1 cellular context compared by ENCODE assay signal in genomic region chr6:13012977-13013680, GRCh38.
A peak's percentile ranks its signal among the peaks of the same experiment; 100 is the strongest.
TF ChIP-seq lines count a peak whose summit lies in the region.

No MANE protein-coding gene starts in this region.

TF ChIP-seq in HEK293, 187 proteins besides CTCF, POLR2A, EP300 and RAD21 (continued from another document and continues in another):
- TF ChIP-seq PRDM1 (tag by site-specific recombination; IDR thresholded peaks at IDR 0.05): peak; percentile 88
- peak; percentile 92 for TF ChIP-seq GFI1B (tag by site-specific recombination; IDR thresholded peaks at IDR 0.05)
- TF ChIP-seq ZSCAN30 (tag by site-specific recombination; IDR thresholded peaks at IDR 0.05): 0 out of 2 replicates have a peak, but pooled peaks have one; percentile 10
- peak; percentile 40; the same call in 1 of the 2 replicates for TF ChIP-seq SCRT1 (tag by site-specific recombination; IDR thresholded peaks at IDR 0.05; ENCODE audit: borderline replicate concordance)
- TF ChIP-seq ZNF624 (tag by site-specific recombination; IDR thresholded peaks at IDR 0.05): no peak
- TF ChIP-seq ZNF473 (tag by site-specific recombination; IDR thresholded peaks at IDR 0.05): no peak
- peak; percentile 19 for TF ChIP-seq ZBTB26 (tag by site-specific recombination; optimal IDR thresholded peaks at IDR 0.05)
- TF ChIP-seq ZNF311 (tag by site-specific recombination; IDR thresholded peaks at IDR 0.05; ENCODE audit: borderline replicate concordance): no peak
- no peak for TF ChIP-seq HOXC10 (CRISPR knock-in tag; IDR thresholded peaks at IDR 0.05)
- no peak for TF ChIP-seq TCF7L2 (IDR thresholded peaks at IDR 0.05; ENCODE audit: borderline replicate concordance, low read depth, low read length)
- no peak for TF ChIP-seq ZNF37A (tag by site-specific recombination; IDR thresholded peaks at IDR 0.05)
- peak; percentile 54 for TF ChIP-seq PRDM10 (tag by site-specific recombination; IDR thresholded peaks at IDR 0.05)
- peak; percentile 55 for TF ChIP-seq KLF9 (tag by site-specific recombination; IDR thresholded peaks at IDR 0.05; ENCODE audit: low read depth)
- peak; percentile 80 for TF ChIP-seq ZXDB (tag by site-specific recombination; IDR thresholded peaks at IDR 0.05)
- TF ChIP-seq KLF1 (tag by site-specific recombination; IDR thresholded peaks at IDR 0.05): no peak
- TF ChIP-seq ZNF391 (tag by site-specific recombination; IDR thresholded peaks at IDR 0.05; ENCODE audit: borderline replicate concordance, low read depth): no peak
- TF ChIP-seq WT1 (tag by site-specific recombination; IDR thresholded peaks at IDR 0.05): 0 out of 2 replicates have a peak, but pooled peaks have one; percentile 12
- TF ChIP-seq ZNF362 (tag by site-specific recombination; IDR thresholded peaks at IDR 0.05): no peak
- no peak for TF ChIP-seq ZNF133 (tag by site-specific recombination; IDR thresholded peaks at IDR 0.05)
- TF ChIP-seq ZNF239 (tag by site-specific recombination; IDR thresholded peaks at IDR 0.05): no peak
- no peak for TF ChIP-seq ZNF423 (tag by site-specific recombination; IDR thresholded peaks at IDR 0.05)
- no peak for TF ChIP-seq REST (tag by site-specific recombination; IDR thresholded peaks at IDR 0.05)
- TF ChIP-seq ZNF776 (tag by site-specific recombination; IDR thresholded peaks at IDR 0.05; ENCODE audit: borderline replicate concordance): no peak
- TF ChIP-seq ZNF658 (tag by site-specific recombination; IDR thresholded peaks at IDR 0.05): no peak
- peak; percentile 56 for TF ChIP-seq SP2 (tag by site-specific recombination; IDR thresholded peaks at IDR 0.05)
- no peak for TF ChIP-seq ZNF324 (tag by site-specific recombination; IDR thresholded peaks at IDR 0.05)
- no peak for TF ChIP-seq GLI2 (tag by site-specific recombination; IDR thresholded peaks at IDR 0.05; ENCODE audit: borderline replicate concordance, low read depth)
- no peak for TF ChIP-seq ZBTB17 (tag by site-specific recombination; IDR thresholded peaks at IDR 0.05)
- TF ChIP-seq ZNF18 (tag by site-specific recombination; IDR thresholded peaks at IDR 0.05): no peak
- no peak for TF ChIP-seq ZNF558 (tag by site-specific recombination; IDR thresholded peaks at IDR 0.05)
- TF ChIP-seq OVOL3 (tag by site-specific recombination; IDR thresholded peaks at IDR 0.05): no peak
- no peak for TF ChIP-seq ZNF529 (tag by site-specific recombination; IDR thresholded peaks at IDR 0.05; ENCODE audit: insufficient replicate concordance)
- TF ChIP-seq ZNF280C (tag by site-specific recombination; IDR thresholded peaks at IDR 0.05): no peak
- TF ChIP-seq ZNF639 (tag by site-specific recombination; IDR thresholded peaks at IDR 0.05): no peak
- TF ChIP-seq ZIC2 (tag by site-specific recombination; IDR thresholded peaks at IDR 0.05): peak; percentile 21; the same call in 1 of the 2 replicates
- 0 out of 2 replicates have a peak, but pooled peaks have one; percentile 9 for TF ChIP-seq ZNF394 (tag by site-specific recombination; IDR thresholded peaks at IDR 0.05; ENCODE audit: borderline replicate concordance)
- TF ChIP-seq OSR2 (tag by site-specific recombination; IDR thresholded peaks at IDR 0.05): peak; percentile 90
- TF ChIP-seq ZNF513 (tag by site-specific recombination; IDR thresholded peaks at IDR 0.05): no peak
- no peak for TF ChIP-seq YY1 (tag by site-specific recombination; IDR thresholded peaks at IDR 0.05)
- no peak for TF ChIP-seq ZNF791 (tag by site-specific recombination; IDR thresholded peaks at IDR 0.05)
- TF ChIP-seq ZNF654 (tag by site-specific recombination; IDR thresholded peaks at IDR 0.05; ENCODE audit: low read depth): no peak
- no peak for TF ChIP-seq BCL11B (tag by site-specific recombination; IDR thresholded peaks at IDR 0.05; ENCODE audit: low read depth)
- TF ChIP-seq ZNF24 (tag by site-specific recombination; IDR thresholded peaks at IDR 0.05): no peak
- no peak for TF ChIP-seq ZNF155 (tag by site-specific recombination; IDR thresholded peaks at IDR 0.05)
- no peak for TF ChIP-seq SP7 (tag by site-specific recombination; IDR thresholded peaks at IDR 0.05)
- TF ChIP-seq ZBTB10 (tag by site-specific recombination; IDR thresholded peaks at IDR 0.05): no peak
